1 cellular context compared by ENCODE assay signal in the genomic region with DNA sequence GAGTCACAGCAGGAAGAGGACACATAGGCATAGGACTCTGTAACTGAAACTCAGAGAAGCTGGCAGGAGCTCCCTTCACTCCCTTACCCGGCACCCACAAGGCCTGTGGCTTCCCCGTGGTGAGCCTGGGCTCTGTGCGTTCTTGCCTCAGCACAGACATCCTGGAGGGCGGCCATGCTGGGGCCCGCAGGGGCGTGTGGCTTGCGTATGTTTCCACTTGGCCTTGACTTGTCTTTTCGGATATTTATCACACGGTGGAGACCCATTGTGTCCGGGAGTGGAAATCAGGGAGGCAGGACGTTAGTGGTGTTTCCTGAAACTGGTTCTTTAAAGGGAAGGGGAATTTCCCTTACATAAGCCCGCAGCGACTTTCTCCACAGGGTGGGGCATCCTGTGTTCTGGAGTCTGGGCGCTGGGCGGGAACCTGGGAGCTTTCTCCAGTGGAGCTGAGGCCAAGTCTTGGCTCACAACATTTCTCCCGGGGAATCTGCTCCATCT.
TF ChIP-seq lines count a peak whose summit lies in the region.

No MANE protein-coding gene starts in this region.

TF ChIP-seq in SK-N-SH, 30 proteins besides CTCF, POLR2A, EP300 and RAD21 (continued from another document):
- no peak for TF ChIP-seq EZH2phosphoT487 (IDR thresholded peaks at IDR 0.05; ENCODE audit: borderline replicate concordance, low read depth)
- no peak for TF ChIP-seq RCOR1 (IDR thresholded peaks at IDR 0.05; ENCODE audit: low read length)
- no peak for TF ChIP-seq YY1 (IDR thresholded peaks at IDR 0.05; ENCODE audit: low read depth)
- no peak for TF ChIP-seq MEF2A (IDR thresholded peaks at IDR 0.05; ENCODE audit: borderline replicate concordance, low read depth)
- no peak for TF ChIP-seq FOXM1 (IDR thresholded peaks at IDR 0.05; ENCODE audit: low read depth)
- TF ChIP-seq GABPA (IDR thresholded peaks at IDR 0.05; ENCODE audit: low read depth) = no peak
- TF ChIP-seq RFX5 (IDR thresholded peaks at IDR 0.05; ENCODE audit: low read length) = no peak
- TF ChIP-seq, protein P1, sequence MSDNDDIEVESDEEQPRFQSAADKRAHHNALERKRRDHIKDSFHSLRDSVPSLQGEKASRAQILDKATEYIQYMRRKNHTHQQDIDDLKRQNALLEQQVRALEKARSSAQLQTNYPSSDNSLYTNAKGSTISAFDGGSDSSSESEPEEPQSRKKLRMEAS (IDR thresholded peaks at IDR 0.05; ENCODE audit: low read depth) = no peak
- TF ChIP-seq, protein P2, sequence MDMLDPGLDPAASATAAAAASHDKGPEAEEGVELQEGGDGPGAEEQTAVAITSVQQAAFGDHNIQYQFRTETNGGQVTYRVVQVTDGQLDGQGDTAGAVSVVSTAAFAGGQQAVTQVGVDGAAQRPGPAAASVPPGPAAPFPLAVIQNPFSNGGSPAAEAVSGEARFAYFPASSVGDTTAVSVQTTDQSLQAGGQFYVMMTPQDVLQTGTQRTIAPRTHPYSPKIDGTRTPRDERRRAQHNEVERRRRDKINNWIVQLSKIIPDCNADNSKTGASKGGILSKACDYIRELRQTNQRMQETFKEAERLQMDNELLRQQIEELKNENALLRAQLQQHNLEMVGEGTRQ (IDR thresholded peaks at IDR 0.05; ENCODE audit: borderline replicate concordance, low read depth, low read length) = no peak
